17 cellular contexts compared by ENCODE assay signal in genomic region chr16:72815348-72816318, GRCh38.
DNase-seq lines count a peak whose midpoint lies in the region; ATAC-seq lines count a peak whose summit lies in the region.
"Had no signal": no experiment of that assay in that cellular context is flagged by ENCODE, and none has a peak within 500 bp of the region (broad histone marks: within the 10 kb centered on the region; RNA-seq: fewer than 3 reads in every experiment).

No MANE protein-coding gene starts in this region.

- ATAC-seq in GM18858 (IDR thresholded peaks at IDR 0.05; ENCODE audit: unreplicated experiment) (peak; percentile 67), GM21390 (IDR thresholded peaks at IDR 0.05; ENCODE audit: unreplicated experiment) (peak; percentile 87), HG02938 (IDR thresholded peaks at IDR 0.05; ENCODE audit: unreplicated experiment) (peak; percentile 83)
- ATAC-seq: lower lobe of right lung had no signal

- intact Hi-C loops in posterior cingulate gyrus (cut with DNase I): no loop called here

- DNase-seq in fibroblast of gingiva (ENCODE audit: low read depth) (peak; percentile 49), cerebellum (ENCODE audit: low spot score) (no peak), posterior cingulate gyrus (no peak), SKM-1 treated with dmso at 0.1 percent for 144 hours (lab: John Stamatoyannopoulos, UW; ENCODE audit: unreplicated experiment) (no peak), HPDE6-E6E7 (ENCODE audit: extremely low spot score) (no peak)
- DNase-seq: DMS 273 treated with DMSO at 0.1 percent for 48 hours, foreskin melanocyte, lower lobe of right lung, NCI-H2029, NCI-H82, retina, RPMI8226, T-helper 1 cell, transverse colon had no signal
